1 cellular context compared by ENCODE assay signal in the genomic region with DNA sequence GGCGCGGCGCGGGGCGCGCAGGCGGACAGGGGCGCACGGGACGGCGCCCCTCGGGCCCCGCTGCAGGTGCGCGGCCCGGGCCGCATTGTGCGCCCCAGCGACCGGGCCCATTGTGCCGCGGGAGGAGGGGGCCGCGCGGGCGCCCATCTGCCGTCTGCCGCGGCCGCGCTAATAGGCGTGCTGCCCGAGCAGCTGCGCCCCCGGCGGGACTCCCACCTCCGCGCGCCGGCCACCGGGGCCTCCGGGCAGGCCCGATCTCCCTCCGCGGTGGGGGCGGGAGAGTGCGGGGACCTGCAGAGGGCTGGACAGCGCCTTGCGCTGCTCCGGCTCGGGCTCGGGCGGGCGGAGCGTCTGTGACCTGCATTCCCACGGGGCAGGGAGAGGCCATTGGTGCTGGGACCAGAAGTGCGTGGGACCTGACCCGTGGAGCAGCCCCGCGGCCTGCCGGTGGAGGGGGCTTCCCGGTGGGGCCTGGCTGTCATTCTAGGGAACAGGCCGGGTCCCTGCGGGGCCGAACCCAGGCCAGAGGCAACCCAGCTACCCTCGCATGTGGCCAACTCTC.
TF ChIP-seq lines count a peak whose summit lies in the region.

No MANE protein-coding gene starts in this region.

TF ChIP-seq in H1, 55 proteins besides CTCF, POLR2A, EP300 and RAD21:
- TF ChIP-seq CTBP2 (IDR thresholded peaks at IDR 0.05; ENCODE audit: borderline replicate concordance, insufficient read depth, insufficient read length, low read length), result peak; percentile 76
- peak; percentile 41 for TF ChIP-seq KDM4A (IDR thresholded peaks at IDR 0.05; ENCODE audit: low read depth, low read length, severe bottlenecking)
- no peak for TF ChIP-seq SP4 (IDR thresholded peaks at IDR 0.05; ENCODE audit: low read length)
- peak in 1 of 2 experiments; percentile 63; a peak in 1 of 4 replicates for TF ChIP-seq SIN3A (conservative IDR thresholded peaks at IDR 0.05 in 1 of 2, IDR thresholded peaks at IDR 0.05 in 1 of 2; ENCODE audit: low read depth in 1 of 2, low read length in 2 of 2)
TF ChIP-seq in H1: peak in this region for 3.
